8 cellular contexts compared by ENCODE assay signal in genomic region chrX:134806707-134807038, GRCh38. TPM values are rescaled to one million over a fixed set of nuclear protein-coding genes. Genes with fewer than 3 reads are reported as not detected.
DNase-seq lines count a peak whose midpoint lies in the region; ATAC-seq, FAIRE-seq and TF ChIP-seq lines count a peak whose summit lies in the region.

No MANE protein-coding gene starts in this region.

- H3K4me1 ChIP-seq in DND-41 (ENCODE audit: insufficient read depth, low read length): peaks cover 13% of the 10 kb centered on the region
- H3K4me1 ChIP-seq in PC-3 (ENCODE audit: insufficient read depth, low read length): no peaks in the 10 kb centered on the region
- peaks cover 3 to 8% of the 10 kb centered on the region in 2 experiments for H3K4me1 ChIP-seq in trophoblast cell (ENCODE audit: control insufficient read depth in 1 of 2, insufficient read depth in 2 of 2, low read length in 2 of 2)

- no peak overlapping the region for H2BK120ac ChIP-seq in trophoblast cell (ENCODE audit: insufficient read depth, low read length, poor library complexity)

- H4K8ac ChIP-seq in trophoblast cell (ENCODE audit: low read depth, low read length): peak overlapping the region; percentile 53

- no peak overlapping the region for H2BK12ac ChIP-seq in trophoblast cell (ENCODE audit: low read length)

- no peak overlapping the region for H3K23ac ChIP-seq in trophoblast cell (ENCODE audit: low read length)

- no peak overlapping the region for H4K12ac ChIP-seq in trophoblast cell (ENCODE audit: low read depth, low read length)

- DNase-seq in DND-41: no peak
- DNase-seq in PC-3: no peak
- DNase-seq in epithelial cell of proximal tubule (ENCODE audit: low read depth): no peak
- no peak for DNase-seq in trophoblast cell
- no peak for DNase-seq in NCI-H1694 (lab: John Stamatoyannopoulos, UW)
- no peak for DNase-seq in stimulated activated CD4-positive, alpha-beta T cell treated with anti-CD3 and anti-CD28 coated beads, Interleukin-4, amount 100 ng/mL, for 4 hours
- no peak for DNase-seq in effector CD4-positive, alpha-beta T cell
- DNase-seq in frontal cortex (ENCODE audit: low spot score in 2 of 2): no peak

- H3K79me2 ChIP-seq in DND-41 (ENCODE audit: insufficient read depth, low read length): peaks cover 8% of the 10 kb centered on the region
- no peaks in the 10 kb centered on the region for H3K79me2 ChIP-seq in PC-3 (ENCODE audit: low read length)
- no peaks in the 10 kb centered on the region for H3K79me2 ChIP-seq in trophoblast cell (ENCODE audit: control insufficient read depth, insufficient read depth, low read length, poor library complexity)

- TF ChIP-seq CTCF in DND-41 (IDR thresholded peaks at IDR 0.05; ENCODE audit: borderline replicate concordance, extremely low read depth, low read length, poor library complexity, severe bottlenecking) (no peak), PC-3 (conservative IDR thresholded peaks at IDR 0.05; ENCODE audit: low read depth, low read length) (no peak), epithelial cell of proximal tubule (conservative IDR thresholded peaks at IDR 0.05; ENCODE audit: low read depth, low read length) (no peak)

- H3K36me3 ChIP-seq in DND-41 (ENCODE audit: insufficient read depth, low read length) (no peaks in the 10 kb centered on the region), PC-3 (ENCODE audit: low read depth, low read length) (no peaks in the 10 kb centered on the region), trophoblast cell (ENCODE audit: control insufficient read depth in 1 of 2, insufficient read depth in 2 of 2, low read length in 2 of 2) (no peaks in the 10 kb centered on the region)

- H2AFZ ChIP-seq in DND-41 (ENCODE audit: low read depth, low read length): peak overlapping the region; percentile 89
- H2AFZ ChIP-seq in PC-3 (ENCODE audit: low read length): peak overlapping the region; percentile 99
- H2AFZ ChIP-seq in trophoblast cell (ENCODE audit: insufficient read depth, low read length, poor library complexity): no peak overlapping the region

- no peak overlapping the region for H2AK5ac ChIP-seq in trophoblast cell (ENCODE audit: low read length)

- H3K4me3 ChIP-seq in DND-41 (ENCODE audit: low read depth in 1 of 2, low read length in 2 of 2) (peak overlapping the region; percentile 79 to 81; a peak in 3 of 4 replicates), PC-3 (ENCODE audit: low read length) (peak overlapping the region; percentile 81), epithelial cell of proximal tubule (ENCODE audit: low read depth, low read length) (peak overlapping the region; percentile 81), trophoblast cell (ENCODE audit: low read depth, low read length) (no peak overlapping the region)

- H3K4me2 ChIP-seq in DND-41 (ENCODE audit: insufficient read depth, low read length) (peak overlapping the region; percentile 88), PC-3 (ENCODE audit: low read length) (peak overlapping the region; percentile 96), trophoblast cell (ENCODE audit: low read length) (peak overlapping the region; percentile 95)

- no peak for ATAC-seq in DND-41 (ENCODE audit: insufficient read depth, low read depth)
- no peak for ATAC-seq in PC-3

- POLR2A ChIA-PET in PC-3 (lab: Charles Lee; ENCODE audit: unreplicated experiment): interaction anchor here (0.7 kb wide), 1 partner anchor 79 kb away, joined by 3 read pairs; no protein-coding TSS in a partner anchor

- no peak overlapping the region for H3K14ac ChIP-seq in trophoblast cell (ENCODE audit: low read length)

- no CpG with 5 or more reads among the region's 2 CpGs for WGBS in trophoblast cell (ENCODE audit: extremely low coverage, insufficient coverage, insufficient read length)

- H3K4ac ChIP-seq in trophoblast cell (ENCODE audit: low read depth, low read length): no peak overlapping the region

- intact Hi-C loops in PC-3 (cut with micrococcal nuclease): loop anchor here (5.0 kb wide), 1 partner anchor 81 kb away; no protein-coding TSS in a partner anchor

- H3K27me3 ChIP-seq in DND-41 (ENCODE audit: insufficient read depth, low read length, poor library complexity) (no peaks in the 10 kb centered on the region), PC-3 (ENCODE audit: low read length) (no peaks in the 10 kb centered on the region), trophoblast cell (ENCODE audit: insufficient read depth, low read length) (no peaks in the 10 kb centered on the region)

- no peaks in the 10 kb centered on the region for H4K20me1 ChIP-seq in DND-41 (ENCODE audit: insufficient read depth, low read length)
- H4K20me1 ChIP-seq in PC-3 (ENCODE audit: low read length): no peaks in the 10 kb centered on the region

- H3K9ac ChIP-seq in DND-41 (ENCODE audit: low read depth, low read length): peak overlapping the region; percentile 75
- H3K9ac ChIP-seq in PC-3 (ENCODE audit: low read length): peak overlapping the region; percentile 73
- no peak overlapping the region for H3K9ac ChIP-seq in trophoblast cell (ENCODE audit: low read length)

- H3K9me2 ChIP-seq in PC-3 (replicated peaks; ENCODE audit: low read length): no peaks in the 10 kb centered on the region

- H3K18ac ChIP-seq in trophoblast cell (ENCODE audit: low read length): no peak overlapping the region

- no peaks in the 10 kb centered on the region for H3K79me1 ChIP-seq in trophoblast cell (ENCODE audit: low read length)

- H3K9me3 ChIP-seq in DND-41 (ENCODE audit: insufficient read depth, low read length, severe bottlenecking) (no peaks in the 10 kb centered on the region), PC-3 (ENCODE audit: low read length) (no peaks in the 10 kb centered on the region), trophoblast cell (ENCODE audit: insufficient read depth, low read depth, low read length) (no peaks in the 10 kb centered on the region)

- FAIRE-seq in frontal cortex (lab: Jason Lieb, UNC): no peak

- H3K27ac ChIP-seq in DND-41 (ENCODE audit: low read length): peak overlapping the region; percentile 95
- peak overlapping the region; percentile 23 for H3K27ac ChIP-seq in PC-3 (ENCODE audit: low read length)
- no peak overlapping the region for H3K27ac ChIP-seq in trophoblast cell (ENCODE audit: low read depth, low read length)

- H2BK5ac ChIP-seq in trophoblast cell (ENCODE audit: low read depth, low read length, poor library complexity): no peak overlapping the region

- BruUV-seq in PC-3 (replicated peaks; lab: Mats Ljungman, UMichigan): no TSS peak

- H4K91ac ChIP-seq in trophoblast cell (ENCODE audit: low read depth, low read length): no peak overlapping the region

- H3F3A ChIP-seq in PC-3 (ENCODE audit: low read length, unreplicated experiment): no peaks in the 10 kb centered on the region

- CTCF ChIA-PET in PC-3 (lab: Charles Lee): interaction anchor here (0.5 to 0.6 kb wide), 4 partner anchors 23 to 202 kb away, joined by 3 to 15 read pairs (median 8); no protein-coding TSS in a partner anchor

RNA-seq across cellular contexts. Expression of gene PABIR2, which starts 9.7 kb away (rescaled TPM):
- total RNA-seq in PC-3 (2014; rRNA removed) (12.0 and 13.9 TPM in 2 replicates), epithelial cell of proximal tubule (7.5 and 12.1 TPM in 2 replicates), frontal cortex (3.7 TPM)
- 9.3 and 10.3 TPM in 2 replicates for polyA plus RNA-seq in trophoblast cell (2013)
